In genomic region chr10:108688314-108688713, GRCh38 we compare ENCODE assay signal across 17 cellular contexts.
A peak's percentile ranks its signal among the peaks of the same experiment; 100 is the strongest.
DNase-seq lines count a peak whose midpoint lies in the region; ATAC-seq, FAIRE-seq and TF ChIP-seq lines count a peak whose summit lies in the region.
"Had no signal": no experiment of that assay in that cellular context is flagged by ENCODE, and none has a peak within 500 bp of the region (broad histone marks: within the 10 kb centered on the region; RNA-seq: fewer than 3 reads in every experiment).

No MANE protein-coding gene starts in this region.

- peak; percentile 34 for FAIRE-seq in G401.6 (lab: Jason Lieb, UNC)
- no peak for FAIRE-seq in HTR-8/SVneo (lab: Jason Lieb, UNC)
- FAIRE-seq: RCC 7860 had no signal

- no peak for DNase-seq in HTR-8/SVneo (ENCODE audit: insufficient read length, low spot score)
- DNase-seq in left colon: no peak
- DNase-seq in GM20000 (ENCODE audit: low spot score): no peak
- DNase-seq: DMS 273 treated with DMSO at 0.1 percent for 48 hours, DND-41, NCI-H1105, NCI-H2081 treated with DMSO at 0.1 percent for 48 hours, NCI-H446 treated with DMSO at 0.1 percent for 48 hours, NCI-H69, SW 1271 had no signal

- no peak for TF ChIP-seq CTCF in GM20000 (IDR thresholded peaks at IDR 0.05; ENCODE audit: extremely low read depth, missing control alignments)

- ATAC-seq in GM19395 (IDR thresholded peaks at IDR 0.05; ENCODE audit: unreplicated experiment): peak; percentile 62
- ATAC-seq in HG02884 (IDR thresholded peaks at IDR 0.05; ENCODE audit: unreplicated experiment): peak; percentile 70
- peak; percentile 61 for ATAC-seq in HG03469 (IDR thresholded peaks at IDR 0.05; ENCODE audit: unreplicated experiment)
- ATAC-seq in HG03039 (IDR thresholded peaks at IDR 0.05; ENCODE audit: unreplicated experiment): no peak
- no peak for ATAC-seq in left colon
- ATAC-seq: Right ventricle myocardium inferior had no signal

- intact Hi-C loops in left colon (cut with DNase I, micrococcal nuclease): no loop called here

Comparison
In these comparisons a context has a peak if more than half of its experiments do, and no peak if none do; other contexts are left out.
1. ATAC-seq: peak in GM19395 (single experiment), HG02884 (single experiment) and HG03469 (single experiment); none in HG03039 (single experiment) and left colon (single experiment).